Comparison of ENCODE assay signal across 8 cellular contexts in the genomic region with DNA sequence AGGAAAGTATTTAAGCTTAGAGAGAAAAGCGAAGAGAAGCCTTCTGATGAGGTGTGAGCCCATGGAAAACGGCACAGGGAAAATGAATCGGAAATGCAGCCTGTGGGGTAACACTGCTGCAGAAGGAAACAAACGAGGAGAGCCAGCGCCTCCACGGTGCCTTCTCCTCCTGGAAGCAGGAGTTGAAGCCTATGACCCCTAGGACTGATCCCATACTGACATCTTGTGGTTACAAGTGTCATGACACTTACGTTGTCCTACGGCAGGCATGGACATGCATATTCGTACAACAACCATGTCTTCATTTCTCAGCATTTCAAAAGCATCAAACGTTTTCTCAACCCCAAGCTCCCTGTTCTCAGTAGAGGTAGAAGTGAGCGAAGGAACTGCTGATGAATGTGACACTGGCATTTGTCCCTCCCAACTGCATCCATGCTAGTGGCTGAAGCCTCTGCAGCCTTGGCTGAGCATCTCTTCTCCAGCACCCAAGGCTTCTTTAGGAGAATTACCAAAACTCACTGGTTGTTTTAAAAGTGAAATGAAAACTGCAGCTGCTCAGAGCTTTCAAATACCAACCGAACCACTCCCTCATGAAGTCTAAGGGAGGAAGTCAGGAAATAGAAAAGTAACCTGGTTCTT.
DNase-seq lines count a peak whose midpoint lies in the region; ATAC-seq, FAIRE-seq and TF ChIP-seq lines count a peak whose summit lies in the region.

No MANE protein-coding gene starts in this region.

- no peaks in the 10 kb centered on the region for H3K79me2 ChIP-seq in HepG2 (ENCODE audit: insufficient read depth, low read length)

- under 1% methylated on average over 10 of the region's 12 CpGs for WGBS in HepG2 (ENCODE audit: low lambda C conversion rate)

- POLR2A ChIA-PET in HepG2 (lab: Yijun Ruan, JAX): no interaction called here

- in situ Hi-C loops in HepG2 (cut with HindIII; ENCODE audit: extremely low pct_ligation_motif_present, low pct_unique_long_range_greater_than_20kb): loop anchor here (5.0 kb wide), 1 partner anchor 818 kb away; the partner anchor contains the start of gene HOXA13

- no peak overlapping the region for H3K9ac ChIP-seq in HepG2 (ENCODE audit: insufficient read depth, low read depth, low read length)

- CTCF ChIA-PET in HepG2 (lab: Yijun Ruan, JAX; ENCODE audit: low intra/inter-chr PET ratio, low total read pairs): interaction anchor here (0.7 to 2.8 kb wide), 3 partner anchors 76 to 824 kb away, joined by 3 to 22 read pairs (median 3); no protein-coding TSS in a partner anchor

- H3K4me3 ChIP-seq in coronary artery (no peak overlapping the region), HepG2 (replicated peaks in 1 of 3; ENCODE audit: insufficient read depth in 1 of 3, low read depth in 2 of 3, low read length in 3 of 3) (no peak overlapping the region)

- ATAC-seq in Right ventricle myocardium inferior (peak; percentile 79), HG02852 (IDR thresholded peaks at IDR 0.05; ENCODE audit: unreplicated experiment) (peak; percentile 79), HepG2 (peak; percentile 97)

- H3K4me1 ChIP-seq in HepG2 (ENCODE audit: insufficient read depth, low read length): no peaks in the 10 kb centered on the region

- H3K27me3 ChIP-seq in HepG2 (ENCODE audit: control insufficient read depth in 1 of 2, insufficient read depth in 2 of 2, low read length in 2 of 2): peaks cover 2 to 50% of the 10 kb centered on the region in 2 experiments; a peak in 4 of 5 replicates

- BruUV-seq in HepG2 (replicated peaks; lab: Mats Ljungman, UMichigan): no TSS peak

- peak; percentile 76 for TF ChIP-seq RAD21 in HepG2 (CRISPR knock-in tag; IDR thresholded peaks at IDR 0.05)

- intact Hi-C loops in Right ventricle myocardium inferior (cut with DNase I) (loop anchor here (2.0 to 10.0 kb wide), 3 partner anchors 98 to 824 kb away; no protein-coding TSS in a partner anchor), cardiac septum (cut with DNase I) (loop anchor here (5.0 kb wide), 1 partner anchor 823 kb away; no protein-coding TSS in a partner anchor), HepG2 (cut with micrococcal nuclease; ENCODE audit: unreplicated experiment) (loop anchor here (1.0 to 5.0 kb wide), 4 partner anchors 98 to 824 kb away; no protein-coding TSS in a partner anchor)

- TF ChIP-seq EP300 in HepG2 (IDR thresholded peaks at IDR 0.05; ENCODE audit: low read depth in 2 of 2, low read length in 2 of 2) (no peak), HepG2 (CRISPR knock-in tag; IDR thresholded peaks at IDR 0.05; ENCODE audit: borderline replicate concordance) (no peak)

- FAIRE-seq in HepG2 (lab: Jason Lieb, UNC): peak; percentile 96

- H3K36me3 ChIP-seq in HepG2 (replicated peaks in 1 of 2; ENCODE audit: control insufficient read depth in 1 of 2, insufficient read depth in 2 of 2, low read length in 2 of 2): no peaks in the 10 kb centered on the region

- DNase-seq in Right ventricle myocardium inferior (ENCODE audit: missing footprints): no peak
- no peak for DNase-seq in cardiac septum (ENCODE audit: low spot score)
- DNase-seq in NCI-H1930 (lab: John Stamatoyannopoulos, UW): peak; percentile 59 to 75
- peak; percentile 4 for DNase-seq in T-helper 9 cell
- DNase-seq in coronary artery (ENCODE audit: low spot score): no peak
- peak; percentile 66 for DNase-seq in HepG2 (ENCODE audit: low spot score)
- DNase-seq in stimulated activated CD8-positive, alpha-beta memory T cell treated with anti-CD3 and anti-CD28 coated beads, Interleukin-4, amount 100 ng/mL, for 48 hours: peak; percentile 47

- no peak overlapping the region for H3K27ac ChIP-seq in coronary artery
- H3K27ac ChIP-seq in HepG2 (ENCODE audit: extremely low read length, insufficient read depth, low read length): no peak overlapping the region

- no peaks in the 10 kb centered on the region for H4K20me1 ChIP-seq in HepG2 (ENCODE audit: insufficient read depth, low read length)

- peak overlapping the region; percentile 34 for H3K4me2 ChIP-seq in HepG2 (ENCODE audit: low read depth, low read length)

- no peaks in the 10 kb centered on the region for H3K9me3 ChIP-seq in HepG2 (ENCODE audit: low read length)

- no peak for TF ChIP-seq POLR2A in HepG2 (IDR thresholded peaks at IDR 0.05; ENCODE audit: insufficient read depth in 1 of 2, low read depth in 2 of 2, low read length in 2 of 2)

- no peak overlapping the region for H2AFZ ChIP-seq in HepG2 (ENCODE audit: low read length)

- peak; percentile 80 for TF ChIP-seq CTCF in coronary artery (IDR thresholded peaks at IDR 0.05)
- peak; percentile 94 for TF ChIP-seq CTCF in HepG2 (CRISPR knock-in tag; IDR thresholded peaks at IDR 0.05)

TF ChIP-seq in HepG2, 621 proteins besides CTCF, POLR2A, EP300 and RAD21 (continues in another document):
- no peak for TF ChIP-seq HDAC1 (CRISPR knock-in tag; IDR thresholded peaks at IDR 0.05)
- no peak for TF ChIP-seq MLX (CRISPR knock-in tag; IDR thresholded peaks at IDR 0.05)
- no peak for TF ChIP-seq ZNF629 (CRISPR knock-in tag; conservative IDR thresholded peaks at IDR 0.05)
- no peak for TF ChIP-seq HBP1 (CRISPR knock-in tag; IDR thresholded peaks at IDR 0.05; ENCODE audit: low read depth)
- TF ChIP-seq ZFP41 (CRISPR knock-in tag; IDR thresholded peaks at IDR 0.05; ENCODE audit: borderline replicate concordance): no peak
- TF ChIP-seq ZFP36L1 (CRISPR knock-in tag; IDR thresholded peaks at IDR 0.05): no peak
- no peak for TF ChIP-seq FOXJ3 (CRISPR knock-in tag; IDR thresholded peaks at IDR 0.05; ENCODE audit: borderline replicate concordance)
- TF ChIP-seq TSC22D2 (CRISPR knock-in tag; IDR thresholded peaks at IDR 0.05; ENCODE audit: borderline replicate concordance): no peak
- 0 out of 2 replicates have a peak, but pooled peaks have one; percentile 42 for TF ChIP-seq IRF2 (CRISPR knock-in tag; IDR thresholded peaks at IDR 0.05)
- TF ChIP-seq EZH2 (conservative IDR thresholded peaks at IDR 0.05; ENCODE audit: low read depth, low read length): no peak
- TF ChIP-seq BRF2 (CRISPR knock-in tag; IDR thresholded peaks at IDR 0.05): no peak
- TF ChIP-seq FOXO4 (CRISPR knock-in tag; conservative IDR thresholded peaks at IDR 0.05): no peak
- no peak for TF ChIP-seq MAF1 (CRISPR knock-in tag; IDR thresholded peaks at IDR 0.05; ENCODE audit: borderline replicate concordance)
- TF ChIP-seq ZNF598 (CRISPR knock-in tag; IDR thresholded peaks at IDR 0.05; ENCODE audit: borderline replicate concordance): no peak
- TF ChIP-seq STAG1 (CRISPR knock-in tag; IDR thresholded peaks at IDR 0.05): peak; percentile 95
- no peak for TF ChIP-seq HNRNPLL (IDR thresholded peaks at IDR 0.05; ENCODE audit: low read depth, low read length, poor library complexity, severe bottlenecking)
- no peak for TF ChIP-seq ATM (IDR thresholded peaks at IDR 0.05; ENCODE audit: borderline replicate concordance)
- TF ChIP-seq ZNF607 (CRISPR knock-in tag; IDR thresholded peaks at IDR 0.05; ENCODE audit: borderline replicate concordance): no peak
- no peak for TF ChIP-seq ZSCAN25 (CRISPR knock-in tag; IDR thresholded peaks at IDR 0.05)
- TF ChIP-seq TOPORS (CRISPR knock-in tag; IDR thresholded peaks at IDR 0.05): no peak
- TF ChIP-seq HES4 (CRISPR knock-in tag; IDR thresholded peaks at IDR 0.05; ENCODE audit: borderline replicate concordance): no peak

Comparison
In these comparisons a context has a peak if more than half of its experiments do, and no peak if none do; other contexts are left out.
1. DNase-seq: peak in NCI-H1930 (2 of 2), T-helper 9 cell (single experiment), HepG2 (single experiment) and stimulated activated CD8-positive, alpha-beta memory T cell treated with anti-CD3 and anti-CD28 coated beads, Interleukin-4, amount 100 ng/mL, for 48 hours (single experiment); none in Right ventricle myocardium inferior (single experiment), cardiac septum (single experiment) and coronary artery (single experiment).
2. Peak in every context shown above with its lines, with median percentiles within 50 percentile points of each other: ATAC-seq.